Comparison of ENCODE assay signal across 14 cellular contexts in genomic region chr5:102916114-102916513, GRCh38.
DNase-seq lines count a peak whose midpoint lies in the region; ATAC-seq and TF ChIP-seq lines count a peak whose summit lies in the region.
"Had no signal": no experiment of that assay in that cellular context is flagged by ENCODE, and none has a peak within 500 bp of the region (broad histone marks: within the 10 kb centered on the region; RNA-seq: fewer than 3 reads in every experiment).

No MANE protein-coding gene starts in this region.

- peak; percentile 41 for DNase-seq in HCEC 1CT
- DNase-seq in RWPE2 (ENCODE audit: low spot score), result no peak
- DNase-seq in fibroblast of mammary gland (ENCODE audit: low read depth), result peak; percentile 46
- peak; percentile 12 for DNase-seq in renal cortical epithelial cell (ENCODE audit: low read depth)
- DNase-seq in trophoblast cell, result no peak
- no peak for DNase-seq in brain microvascular endothelial cell
- DNase-seq in lower lobe of right lung, result no peak
- DNase-seq in Caco-2, result no peak
- DNase-seq: DMS79, NCI-H1694 treated with DMSO at 0.1 percent for 48 hours, NCI-H774 had no signal

- no peak overlapping the region for H3K18ac ChIP-seq in trophoblast cell (ENCODE audit: low read length)

- H3K9me3 ChIP-seq in RWPE2 (ENCODE audit: severe bottlenecking), result no peaks in the 10 kb centered on the region
- H3K9me3 ChIP-seq in trophoblast cell (ENCODE audit: insufficient read depth, low read depth, low read length), result no peaks in the 10 kb centered on the region
- H3K9me3 ChIP-seq in lower lobe of right lung, result no peaks in the 10 kb centered on the region
- no peaks in the 10 kb centered on the region for H3K9me3 ChIP-seq in Caco-2
- H3K9me3 ChIP-seq: HAP-1 had no signal

- no peak overlapping the region for H2BK5ac ChIP-seq in trophoblast cell (ENCODE audit: low read depth, low read length, poor library complexity)

- no peak overlapping the region for H4K91ac ChIP-seq in trophoblast cell (ENCODE audit: low read depth, low read length)

- no peaks in the 10 kb centered on the region for H3K27me3 Mint-ChIP-seq in Caco-2 (ENCODE audit: insufficient read depth, unreplicated experiment)

- BruUV-seq in Caco-2 (replicated peaks; lab: Mats Ljungman, UMichigan), result no TSS peak

- H4K12ac ChIP-seq in trophoblast cell (ENCODE audit: low read depth, low read length), result no peak overlapping the region

- CTCF ChIA-PET in Caco-2 (lab: Charles Lee), result no interaction called here

- H3K79me2 ChIP-seq in trophoblast cell (ENCODE audit: control insufficient read depth, insufficient read depth, low read length, poor library complexity), result no peaks in the 10 kb centered on the region

- in situ Hi-C loops in brain microvascular endothelial cell (cut with HindIII; ENCODE audit: low pct_ligation_motif_present, low sequenced_read_pairs), result no loop called here

- H2BK120ac ChIP-seq in trophoblast cell (ENCODE audit: insufficient read depth, low read length, poor library complexity), result no peak overlapping the region

- no peaks in the 10 kb centered on the region for H3K36me3 Mint-ChIP-seq in Caco-2 (ENCODE audit: insufficient read depth, unreplicated experiment)

- no peak overlapping the region for H2AFZ ChIP-seq in trophoblast cell (ENCODE audit: insufficient read depth, low read length, poor library complexity)

- ATAC-seq in RWPE2 (ENCODE audit: low read depth) (peak; percentile 33; the same call in 1 of the 3 replicates), lower lobe of right lung (no peak)
- ATAC-seq: K562 had no signal

- intact Hi-C loops in lower lobe of right lung (cut with DNase I) (no loop called here), Caco-2 (cut with micrococcal nuclease; ENCODE audit: unreplicated experiment) (no loop called here)

- H3K79me1 ChIP-seq in trophoblast cell (ENCODE audit: low read length), result no peaks in the 10 kb centered on the region

- H3K27ac ChIP-seq in RWPE2 (ENCODE audit: poor library complexity, severe bottlenecking) (no peak overlapping the region), trophoblast cell (ENCODE audit: low read depth, low read length) (no peak overlapping the region), brain microvascular endothelial cell (no peak overlapping the region), lower lobe of right lung (no peak overlapping the region)
- H3K27ac ChIP-seq: C4-2B had no signal

- no peak overlapping the region for H3K9ac ChIP-seq in trophoblast cell (ENCODE audit: low read length)

- POLR2A ChIA-PET in Caco-2 (lab: Charles Lee), result no interaction called here

- no peak overlapping the region for H3K23ac ChIP-seq in trophoblast cell (ENCODE audit: low read length)

- H3K36me3 ChIP-seq in RWPE2 (ENCODE audit: low read depth) (peaks cover 17% of the 10 kb centered on the region), trophoblast cell (ENCODE audit: control insufficient read depth in 1 of 2, insufficient read depth in 2 of 2, low read length in 2 of 2) (no peaks in the 10 kb centered on the region), brain microvascular endothelial cell (replicated peaks) (no peaks in the 10 kb centered on the region), lower lobe of right lung (no peaks in the 10 kb centered on the region), Caco-2 (ENCODE audit: control insufficient read depth, insufficient read depth, low read length) (no peaks in the 10 kb centered on the region)
- H3K36me3 ChIP-seq: HAP-1 had no signal

- H3K27me3 ChIP-seq in RWPE2 (ENCODE audit: insufficient read depth, poor library complexity, severe bottlenecking) (no peaks in the 10 kb centered on the region), trophoblast cell (ENCODE audit: insufficient read depth, low read length) (no peaks in the 10 kb centered on the region), brain microvascular endothelial cell (replicated peaks) (no peaks in the 10 kb centered on the region), lower lobe of right lung (ENCODE audit: low read depth) (no peaks in the 10 kb centered on the region), Caco-2 (replicated peaks; ENCODE audit: control insufficient read depth, insufficient read depth, low read length) (no peaks in the 10 kb centered on the region)

- H3K4me1 Mint-ChIP-seq in Caco-2 (ENCODE audit: low read depth, unreplicated experiment), result no peaks in the 10 kb centered on the region

- H3K27ac Mint-ChIP-seq in Caco-2 (ENCODE audit: unreplicated experiment), result no peak overlapping the region

- H3K4me3 Mint-ChIP-seq in Caco-2 (ENCODE audit: unreplicated experiment), result no peak overlapping the region

- no peak overlapping the region for H3K14ac ChIP-seq in trophoblast cell (ENCODE audit: low read length)

- H2AK5ac ChIP-seq in trophoblast cell (ENCODE audit: low read length), result no peak overlapping the region

- H3K4me1 ChIP-seq in RWPE2 (ENCODE audit: insufficient read depth, poor library complexity, severe bottlenecking), result peaks cover 27% of the 10 kb centered on the region
- H3K4me1 ChIP-seq in trophoblast cell (ENCODE audit: control insufficient read depth in 1 of 2, insufficient read depth in 2 of 2, low read length in 2 of 2), result no peaks in the 10 kb centered on the region
- H3K4me1 ChIP-seq in lower lobe of right lung, result peaks cover 4% of the 10 kb centered on the region
- no peaks in the 10 kb centered on the region for H3K4me1 ChIP-seq in Caco-2
- H3K4me1 ChIP-seq: HAP-1 had no signal

- no peak overlapping the region for H3K4me2 ChIP-seq in trophoblast cell (ENCODE audit: low read length)

- H3K4me3 ChIP-seq in RWPE2 (ENCODE audit: severe bottlenecking), result no peak overlapping the region
- H3K4me3 ChIP-seq in fibroblast of mammary gland (ENCODE audit: control insufficient read depth, low read depth, low read length), result no peak overlapping the region
- H3K4me3 ChIP-seq in trophoblast cell (ENCODE audit: low read depth, low read length), result no peak overlapping the region
- no peak overlapping the region for H3K4me3 ChIP-seq in brain microvascular endothelial cell (ENCODE audit: low read depth, low read length)
- H3K4me3 ChIP-seq in lower lobe of right lung, result no peak overlapping the region
- no peak overlapping the region for H3K4me3 ChIP-seq in Caco-2 (ENCODE audit: low read depth, low read length)
- H3K4me3 ChIP-seq: HAP-1, K562 had no signal

- no peak overlapping the region for H2BK12ac ChIP-seq in trophoblast cell (ENCODE audit: low read length)

- TF ChIP-seq CTCF in RWPE2 (IDR thresholded peaks at IDR 0.05; ENCODE audit: poor library complexity, severe bottlenecking) (no peak), fibroblast of mammary gland (conservative IDR thresholded peaks at IDR 0.05; ENCODE audit: control insufficient read depth, insufficient read depth, low read depth, low read length) (no peak), brain microvascular endothelial cell (IDR thresholded peaks at IDR 0.05; ENCODE audit: low read depth, low read length, missing control alignments) (no peak), lower lobe of right lung (IDR thresholded peaks at IDR 0.05) (no peak), Caco-2 (IDR thresholded peaks at IDR 0.05; ENCODE audit: insufficient read depth in 1 of 2, low read depth in 1 of 2, low read length in 1 of 2, severe bottlenecking in 1 of 2, unreplicated experiment in 1 of 2) (no peak)

- H3K4ac ChIP-seq in trophoblast cell (ENCODE audit: low read depth, low read length), result no peak overlapping the region

- H3K9me3 Mint-ChIP-seq in Caco-2 (ENCODE audit: unreplicated experiment), result no peaks in the 10 kb centered on the region

- no peak overlapping the region for H4K8ac ChIP-seq in trophoblast cell (ENCODE audit: low read depth, low read length)

Comparison
In these comparisons a context has a peak if more than half of its experiments do, and no peak if none do; other contexts are left out.
1. DNase-seq: peak in HCEC 1CT (single experiment), fibroblast of mammary gland (single experiment) and renal cortical epithelial cell (single experiment); none in RWPE2 (single experiment), trophoblast cell (0 of 2), brain microvascular endothelial cell (single experiment), lower lobe of right lung (single experiment) and Caco-2 (0 of 2).